Comparison of ENCODE assay signal across 12 cellular contexts in the genomic region with DNA sequence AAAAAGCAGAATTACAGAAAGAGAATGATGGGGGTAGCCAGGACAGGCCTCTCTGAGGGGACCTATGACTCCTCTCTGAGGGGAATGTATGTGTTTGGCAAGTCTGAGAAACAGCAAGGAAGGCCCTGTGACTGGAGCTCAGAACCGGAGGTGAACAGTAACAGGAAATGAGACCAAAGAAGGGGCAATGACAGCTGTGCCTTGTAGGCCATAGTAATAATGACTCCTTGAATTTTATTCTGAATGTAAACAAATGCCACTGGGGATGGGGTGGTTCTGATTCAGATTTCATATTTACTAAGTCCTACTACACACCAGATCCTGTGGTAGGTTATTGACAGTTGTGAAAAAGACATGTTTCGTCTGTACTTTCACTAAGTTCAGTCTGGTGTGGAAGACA. TPM values are rescaled to one million over a fixed set of nuclear protein-coding genes. Genes with fewer than 3 reads are reported as not detected.
DNase-seq lines count a peak whose midpoint lies in the region; ATAC-seq and TF ChIP-seq lines count a peak whose summit lies in the region.
"Had no signal": no experiment of that assay in that cellular context is flagged by ENCODE, and none has a peak within 500 bp of the region (broad histone marks: within the 10 kb centered on the region; RNA-seq: fewer than 3 reads in every experiment).

No MANE protein-coding gene starts in this region.

- peak; percentile 58 for DNase-seq in activated CD8-positive, alpha-beta memory T cell treated with anti-CD3 and anti-CD28 coated beads, Interleukin-2, amount 10 ng/mL, durations not matched to agents 7 days and 5 days
- DNase-seq in activated CD8-positive, alpha-beta memory T cell treated with anti-CD3 and anti-CD28 coated beads, Interleukin-2, amount 50 U/mL, for 48 hours: no peak
- DNase-seq in HFFc6 (no peak), T-helper 17 cell (no peak), progenitor cell of endocrine pancreas (ENCODE audit: low spot score, unreplicated experiment) (no peak), trophoblast cell (no peak), DMS153 (lab: John Stamatoyannopoulos, UW) (no peak)
- DNase-seq: substantia nigra had no signal

- CTCF ChIA-PET in activated CD8-positive, alpha-beta memory T cell treated with anti-CD3 and anti-CD28 coated beads, Interleukin-2, amount 10 ng/mL, durations not matched to agents 7 days and 5 days (lab: Charles Lee): interaction anchor here (0.9 to 2.6 kb wide), 3 partner anchors 54 to 216 kb away, joined by 3 to 8 read pairs (median 3); partner anchors contain the start of gene APOA5

- no peaks in the 10 kb centered on the region for H3K27me3 ChIP-seq in trophoblast cell (ENCODE audit: insufficient read depth, low read length)

- no peak overlapping the region for H2BK12ac ChIP-seq in trophoblast cell (ENCODE audit: low read length)

- no peak overlapping the region for H2AFZ ChIP-seq in trophoblast cell (ENCODE audit: insufficient read depth, low read length, poor library complexity)

- no peak overlapping the region for H3K23ac ChIP-seq in trophoblast cell (ENCODE audit: low read length)

- no peak overlapping the region for H3K4me2 ChIP-seq in trophoblast cell (ENCODE audit: low read length)

- H3K18ac ChIP-seq in trophoblast cell (ENCODE audit: low read length): no peak overlapping the region

- no peak overlapping the region for H4K8ac ChIP-seq in trophoblast cell (ENCODE audit: low read depth, low read length)

- H3K27me3 Mint-ChIP-seq in activated CD8-positive, alpha-beta memory T cell treated with anti-CD3 and anti-CD28 coated beads, Interleukin-2, amount 10 ng/mL, durations not matched to agents 7 days and 5 days: no peaks in the 10 kb centered on the region
- H3K27me3 Mint-ChIP-seq in HFFc6 (ENCODE audit: insufficient read depth) (no peaks in the 10 kb centered on the region; the same call in 1 of the 2 replicates), T-helper 17 cell (no peaks in the 10 kb centered on the region), progenitor cell of endocrine pancreas (no peaks in the 10 kb centered on the region)

- H3K36me3 ChIP-seq in trophoblast cell (ENCODE audit: control insufficient read depth in 1 of 2, insufficient read depth in 2 of 2, low read length in 2 of 2): peaks cover 0 to 5% of the 10 kb centered on the region in 2 experiments

- no CpG with 5 or more reads among the region's 2 CpGs for WGBS in trophoblast cell (ENCODE audit: extremely low coverage, insufficient coverage, insufficient read length)

- no peak overlapping the region for H3K14ac ChIP-seq in trophoblast cell (ENCODE audit: low read length)

- H2BK120ac ChIP-seq in trophoblast cell (ENCODE audit: insufficient read depth, low read length, poor library complexity): no peak overlapping the region

- H3K9ac ChIP-seq in trophoblast cell (ENCODE audit: low read length): no peak overlapping the region

- no peak overlapping the region for H3K27ac ChIP-seq in trophoblast cell (ENCODE audit: low read depth, low read length)

- peaks cover 16% of the 10 kb centered on the region for H3K4me1 Mint-ChIP-seq in activated CD8-positive, alpha-beta memory T cell treated with anti-CD3 and anti-CD28 coated beads, Interleukin-2, amount 10 ng/mL, durations not matched to agents 7 days and 5 days
- H3K4me1 Mint-ChIP-seq in HFFc6 (ENCODE audit: low read depth): peaks cover 36% of the 10 kb centered on the region
- peaks cover 37% of the 10 kb centered on the region for H3K4me1 Mint-ChIP-seq in T-helper 17 cell
- H3K4me1 Mint-ChIP-seq in progenitor cell of endocrine pancreas (ENCODE audit: low read depth): peaks cover 5% of the 10 kb centered on the region

- no peak overlapping the region for H3K4me3 Mint-ChIP-seq in activated CD8-positive, alpha-beta memory T cell treated with anti-CD3 and anti-CD28 coated beads, Interleukin-2, amount 10 ng/mL, durations not matched to agents 7 days and 5 days
- no peak overlapping the region for H3K4me3 Mint-ChIP-seq in HFFc6
- H3K4me3 Mint-ChIP-seq in T-helper 17 cell: peak overlapping the region; percentile 77
- no peak overlapping the region for H3K4me3 Mint-ChIP-seq in progenitor cell of endocrine pancreas (ENCODE audit: low read depth)

- H4K12ac ChIP-seq in trophoblast cell (ENCODE audit: low read depth, low read length): no peak overlapping the region

- H3K9me3 ChIP-seq in T-helper 17 cell (ENCODE audit: control insufficient read depth, low read length, poor library complexity, severe bottlenecking): no peaks in the 10 kb centered on the region
- no peaks in the 10 kb centered on the region for H3K9me3 ChIP-seq in trophoblast cell (ENCODE audit: insufficient read depth, low read depth, low read length)

- H3K79me2 ChIP-seq in trophoblast cell (ENCODE audit: control insufficient read depth, insufficient read depth, low read length, poor library complexity): no peaks in the 10 kb centered on the region

- no peak overlapping the region for H2AK5ac ChIP-seq in trophoblast cell (ENCODE audit: low read length)

- peak; percentile 85 for ATAC-seq in activated CD8-positive, alpha-beta memory T cell treated with anti-CD3 and anti-CD28 coated beads, Interleukin-2, amount 10 ng/mL, durations not matched to agents 7 days and 5 days
- ATAC-seq in T-helper 17 cell: peak; percentile 73
- no peak for ATAC-seq in HG02973 (IDR thresholded peaks at IDR 0.05; ENCODE audit: unreplicated experiment)

- H3K36me3 Mint-ChIP-seq in activated CD8-positive, alpha-beta memory T cell treated with anti-CD3 and anti-CD28 coated beads, Interleukin-2, amount 10 ng/mL, durations not matched to agents 7 days and 5 days: peaks cover 15% of the 10 kb centered on the region
- H3K36me3 Mint-ChIP-seq in HFFc6 (ENCODE audit: low read depth): peaks cover 11% of the 10 kb centered on the region; the same call in 1 of the 2 replicates
- H3K36me3 Mint-ChIP-seq in T-helper 17 cell (ENCODE audit: low read depth): peaks cover 17% of the 10 kb centered on the region
- H3K36me3 Mint-ChIP-seq in progenitor cell of endocrine pancreas (ENCODE audit: insufficient read depth): peaks cover 10% of the 10 kb centered on the region

- no peak for TF ChIP-seq CTCF in HFFc6 (IDR thresholded peaks at IDR 0.05)
- no peak for TF ChIP-seq CTCF in progenitor cell of endocrine pancreas (IDR thresholded peaks at IDR 0.05; ENCODE audit: unreplicated experiment)

- H3K9me3 Mint-ChIP-seq in activated CD8-positive, alpha-beta memory T cell treated with anti-CD3 and anti-CD28 coated beads, Interleukin-2, amount 10 ng/mL, durations not matched to agents 7 days and 5 days (ENCODE audit: low read depth): no peaks in the 10 kb centered on the region
- H3K9me3 Mint-ChIP-seq in HFFc6: no peaks in the 10 kb centered on the region
- H3K9me3 Mint-ChIP-seq in progenitor cell of endocrine pancreas (ENCODE audit: low read depth): no peaks in the 10 kb centered on the region

- no peak overlapping the region for H2BK5ac ChIP-seq in trophoblast cell (ENCODE audit: low read depth, low read length, poor library complexity)

- H3K4ac ChIP-seq in trophoblast cell (ENCODE audit: low read depth, low read length): no peak overlapping the region

- no peaks in the 10 kb centered on the region for H3K4me1 ChIP-seq in trophoblast cell (ENCODE audit: control insufficient read depth in 1 of 2, insufficient read depth in 2 of 2, low read length in 2 of 2)

- no peaks in the 10 kb centered on the region for H3K79me1 ChIP-seq in trophoblast cell (ENCODE audit: low read length)

- H3K27ac Mint-ChIP-seq in activated CD8-positive, alpha-beta memory T cell treated with anti-CD3 and anti-CD28 coated beads, Interleukin-2, amount 10 ng/mL, durations not matched to agents 7 days and 5 days: peak overlapping the region; percentile 74
- H3K27ac Mint-ChIP-seq in HFFc6 (peak overlapping the region; percentile 43), T-helper 17 cell (peak overlapping the region; percentile 91), progenitor cell of endocrine pancreas (peak overlapping the region; percentile 25)

- no peak overlapping the region for H3K4me3 ChIP-seq in trophoblast cell (ENCODE audit: low read depth, low read length)

- H4K91ac ChIP-seq in trophoblast cell (ENCODE audit: low read depth, low read length): no peak overlapping the region

RNA-seq across cellular contexts. Expression of gene APOA1, which starts 52.8 kb away (rescaled TPM):
- total RNA-seq in activated CD8-positive, alpha-beta memory T cell treated with anti-CD3 and anti-CD28 coated beads, Interleukin-2, amount 10 ng/mL, durations not matched to agents 7 days and 5 days: under 1 TPM in 1 of 2 experiments, not detected in 1; 0.23 TPM
- total RNA-seq in HFFc6 (2021; fragmentation: NEBNext Ultra II Directional; extraction: Animal tissue kit (Norgen Biotek cat#: 25700)): not detected
- total RNA-seq in T-helper 17 cell (1 to 10 TPM in 1 of 2 donors, not detected in 1; 1.2 TPM), progenitor cell of endocrine pancreas (189 and 203 TPM in 2 replicates)
- polyA plus RNA-seq in trophoblast cell (2013): 2.0 and 2.3 TPM in 2 replicates
- total RNA-seq: dermis microvascular lymphatic vessel endothelial cell, HT-29 had no signal
- polyA plus RNA-seq: AG04450 had no signal

Comparison
In these comparisons a context has a peak if more than half of its experiments do, and no peak if none do; other contexts are left out.
1. H3K27ac Mint-ChIP-seq: peak in every context shown above with its lines; median percentile 91 in T-helper 17 cell; 74 in activated CD8-positive, alpha-beta memory T cell treated with anti-CD3 and anti-CD28 coated beads, Interleukin-2, amount 10 ng/mL, durations not matched to agents 7 days and 5 days; 43 in HFFc6; 25 in progenitor cell of endocrine pancreas.
2. RNA of gene APOA1, which starts 52.8 kb away (total RNA-seq): 189 to 203 TPM in progenitor cell of endocrine pancreas; 1.2 TPM in T-helper 17 cell, 0.23 TPM in activated CD8-positive, alpha-beta memory T cell treated with anti-CD3 and anti-CD28 coated beads, Interleukin-2, amount 10 ng/mL, durations not matched to agents 7 days and 5 days and not detected in HFFc6; every median in the first group is over 10 times any median in the second.